Comparison of ENCODE assay signal across 14 cellular contexts in genomic region chr20:11882651-11883050, GRCh38. TPM values are rescaled to one million over a fixed set of nuclear protein-coding genes. Genes with fewer than 3 reads are reported as not detected.
DNase-seq lines count a peak whose midpoint lies in the region; FAIRE-seq and TF ChIP-seq lines count a peak whose summit lies in the region.
"Had no signal": no experiment of that assay in that cellular context is flagged by ENCODE, and none has a peak within 500 bp of the region (broad histone marks: within the 10 kb centered on the region; RNA-seq: fewer than 3 reads in every experiment).

No MANE protein-coding gene starts in this region.

- in situ Hi-C loops in GM13977 (cut with MboI; ENCODE audit: low pct_unique_long_range_greater_than_20kb, low sequenced_read_pairs, unreplicated experiment) = no loop called here

- H3K27me3 ChIP-seq in bronchial epithelial cell (ENCODE audit: control insufficient read depth, insufficient read depth, low read length) = no peaks in the 10 kb centered on the region

- no peaks in the 10 kb centered on the region for H3K36me3 ChIP-seq in bronchial epithelial cell (ENCODE audit: control insufficient read depth, insufficient read depth, low read length)

- TF ChIP-seq CTCF in bronchial epithelial cell (IDR thresholded peaks at IDR 0.05; ENCODE audit: insufficient read depth, low read length, severe bottlenecking) (no peak), fibroblast of mammary gland (conservative IDR thresholded peaks at IDR 0.05; ENCODE audit: control insufficient read depth, insufficient read depth, low read depth, low read length) (no peak), GM13977 (IDR thresholded peaks at IDR 0.05; ENCODE audit: extremely low read depth, insufficient read depth, missing control alignments) (no peak)

- FAIRE-seq in H54 (lab: Jason Lieb, UNC) (peak; percentile 53), bronchial epithelial cell (lab: Jason Lieb, UNC) (no peak)
- FAIRE-seq: GM12891 had no signal

- no peak for TF ChIP-seq POLR2A in H54 (IDR thresholded peaks at IDR 0.05; ENCODE audit: low read depth, low read length)

- no peak overlapping the region for H3K4me3 ChIP-seq in bronchial epithelial cell (ENCODE audit: low read depth, low read length)
- H3K4me3 ChIP-seq in fibroblast of mammary gland (ENCODE audit: control insufficient read depth, low read depth, low read length) = no peak overlapping the region

- DNase-seq in H54 (ENCODE audit: insufficient read length, low spot score) (no peak), bronchial epithelial cell (ENCODE audit: low read depth) (peak; percentile 35), fibroblast of mammary gland (ENCODE audit: low read depth) (peak; percentile 13), kidney tubule cell (ENCODE audit: low spot score) (peak; percentile 32), DMS 273 treated with DMSO at 0.1 percent for 48 hours (lab: John Stamatoyannopoulos, UW) (no peak), COLO829 (ENCODE audit: low spot score) (no peak), GM13977 (ENCODE audit: low spot score) (no peak)
- no peak for DNase-seq in central memory CD4-positive, alpha-beta T cell
- DNase-seq: Caco-2; CD8-positive, alpha-beta T cell; DMS79; H7; KG1 had no signal

RNA-seq across cellular contexts. Expression of gene BTBD3, which starts 35.0 kb away (rescaled TPM):
- 16.6 and 19.5 TPM in 2 replicates for total RNA-seq in bronchial epithelial cell

Comparison
In these comparisons a context has a peak if more than half of its experiments do, and no peak if none do; other contexts are left out.
1. DNase-seq: peak in bronchial epithelial cell (single experiment), fibroblast of mammary gland (single experiment) and kidney tubule cell (single experiment); none in H54 (single experiment), central memory CD4-positive, alpha-beta T cell (single experiment), DMS 273 treated with DMSO at 0.1 percent for 48 hours (single experiment), COLO829 (single experiment) and GM13977 (single experiment).